8 cellular contexts compared by ENCODE assay signal in genomic region chr1:31593770-31594632, GRCh38. TPM values are rescaled to one million over a fixed set of nuclear protein-coding genes. Genes with fewer than 3 reads are reported as not detected.
A peak's percentile ranks its signal among the peaks of the same experiment; 100 is the strongest.
DNase-seq lines count a peak whose midpoint lies in the region; ATAC-seq and TF ChIP-seq lines count a peak whose summit lies in the region.

No MANE protein-coding gene starts in this region.

- DNase-seq in CD4-positive, alpha-beta memory T cell, result peak; percentile 26 to 58 (median 42)
- peak; percentile 55 for DNase-seq in H4 (ENCODE audit: low spot score)
- peak; percentile 67 for DNase-seq in NCI-H226
- DNase-seq in activated CD4-positive, alpha-beta T cell treated with anti-CD3 and anti-CD28 coated beads for 1 hour, result peak; percentile 44
- DNase-seq in effector CD4-positive, alpha-beta T cell, result peak; percentile 60
- peak in 1 of 2 experiments; percentile 79 for DNase-seq in mesothelial cell of epicardium (ENCODE audit: low spot score in 2 of 2, unreplicated experiment in 2 of 2)
- DNase-seq in stimulated activated naive B cell treated with anti-CD40 and anti-IgM and Interleukin-4, amounts not matched to agents 10 μg/mL and 1 μg/mL and 100 μg/mL, for 72 hours, result peak; percentile 66

- POLR2A ChIA-PET in CD4-positive, alpha-beta memory T cell (lab: Charles Lee; ENCODE audit: partially characterized antibody), result no interaction called here

- H3K4me3 ChIP-seq in CD4-positive, alpha-beta memory T cell (ENCODE audit: low read length in 2 of 2), result no peak overlapping the region

- H3K4me1 ChIP-seq in CD4-positive, alpha-beta memory T cell (ENCODE audit: insufficient read depth, low read length), result no peaks in the 10 kb centered on the region

- H3K36me3 ChIP-seq in CD4-positive, alpha-beta memory T cell (ENCODE audit: insufficient read depth, low read length), result no peaks in the 10 kb centered on the region

- no peak overlapping the region for H3K27ac Mint-ChIP-seq in CD4-positive, alpha-beta memory T cell
- H3K27ac Mint-ChIP-seq in mesothelial cell of epicardium, result no peak overlapping the region
- H3K27ac Mint-ChIP-seq in stimulated activated naive B cell treated with anti-CD40 and anti-IgM and Interleukin-4, amounts not matched to agents 10 μg/mL and 1 μg/mL and 100 μg/mL, for 72 hours, result no peak overlapping the region

- no peak overlapping the region for H3K4me3 Mint-ChIP-seq in CD4-positive, alpha-beta memory T cell
- H3K4me3 Mint-ChIP-seq in mesothelial cell of epicardium, result no peak overlapping the region
- no peak overlapping the region for H3K4me3 Mint-ChIP-seq in stimulated activated naive B cell treated with anti-CD40 and anti-IgM and Interleukin-4, amounts not matched to agents 10 μg/mL and 1 μg/mL and 100 μg/mL, for 72 hours

- no peak overlapping the region for H3K27ac ChIP-seq in CD4-positive, alpha-beta memory T cell (ENCODE audit: low read depth, low read length)

- TF ChIP-seq CTCF in mesothelial cell of epicardium (IDR thresholded peaks at IDR 0.05; ENCODE audit: unreplicated experiment), result peak; percentile 72

- H3K36me3 Mint-ChIP-seq in CD4-positive, alpha-beta memory T cell, result no peaks in the 10 kb centered on the region
- no peaks in the 10 kb centered on the region for H3K36me3 Mint-ChIP-seq in mesothelial cell of epicardium
- no peaks in the 10 kb centered on the region for H3K36me3 Mint-ChIP-seq in stimulated activated naive B cell treated with anti-CD40 and anti-IgM and Interleukin-4, amounts not matched to agents 10 μg/mL and 1 μg/mL and 100 μg/mL, for 72 hours

- peak; percentile 97 to 98 for ATAC-seq in stimulated activated naive B cell treated with anti-CD40 and anti-IgM and Interleukin-4, amounts not matched to agents 10 μg/mL and 1 μg/mL and 100 μg/mL, for 72 hours (replicated peaks)
- ATAC-seq in GM21786 (IDR thresholded peaks at IDR 0.05; ENCODE audit: unreplicated experiment), result no peak

- CTCF ChIA-PET in CD4-positive, alpha-beta memory T cell (lab: Charles Lee; ENCODE audit: partially characterized antibody), result no interaction called here

- no peaks in the 10 kb centered on the region for H3K9me3 ChIP-seq in CD4-positive, alpha-beta memory T cell (ENCODE audit: control insufficient read depth in 1 of 2, low read length in 2 of 2)

- intact Hi-C loops in CD4-positive, alpha-beta memory T cell (cut with micrococcal nuclease), result no loop called here

- H3K4me1 Mint-ChIP-seq in CD4-positive, alpha-beta memory T cell, result no peaks in the 10 kb centered on the region
- peaks cover 34% of the 10 kb centered on the region for H3K4me1 Mint-ChIP-seq in mesothelial cell of epicardium
- peaks cover 9 to 17% of the 10 kb centered on the region in 2 donors for H3K4me1 Mint-ChIP-seq in stimulated activated naive B cell treated with anti-CD40 and anti-IgM and Interleukin-4, amounts not matched to agents 10 μg/mL and 1 μg/mL and 100 μg/mL, for 72 hours

- no peaks in the 10 kb centered on the region for H3K27me3 ChIP-seq in CD4-positive, alpha-beta memory T cell (ENCODE audit: insufficient read depth, low read length)

- H3K9me3 Mint-ChIP-seq in CD4-positive, alpha-beta memory T cell, result no peaks in the 10 kb centered on the region
- H3K9me3 Mint-ChIP-seq in mesothelial cell of epicardium, result no peaks in the 10 kb centered on the region
- H3K9me3 Mint-ChIP-seq in stimulated activated naive B cell treated with anti-CD40 and anti-IgM and Interleukin-4, amounts not matched to agents 10 μg/mL and 1 μg/mL and 100 μg/mL, for 72 hours, result no peaks in the 10 kb centered on the region

- peaks cover 13 to 20% of the 10 kb centered on the region in 2 donors for H3K27me3 Mint-ChIP-seq in CD4-positive, alpha-beta memory T cell
- H3K27me3 Mint-ChIP-seq in mesothelial cell of epicardium (ENCODE audit: low read depth), result no peaks in the 10 kb centered on the region
- H3K27me3 Mint-ChIP-seq in stimulated activated naive B cell treated with anti-CD40 and anti-IgM and Interleukin-4, amounts not matched to agents 10 μg/mL and 1 μg/mL and 100 μg/mL, for 72 hours, result peaks cover 5 to 19% of the 10 kb centered on the region in 2 donors

RNA-seq across cellular contexts. Expression of gene TINAGL1, which starts 17.7 kb away (rescaled TPM):
- total RNA-seq in CD4-positive, alpha-beta memory T cell, result not detected
- polyA plus RNA-seq in CD4-positive, alpha-beta memory T cell, result not detected
- total RNA-seq in H4 (2014; rRNA removed; shearing (Covaris generic)), result 0.23 and 0.90 TPM in 2 replicates
- total RNA-seq in mesothelial cell of epicardium, result 201 to 212 TPM (median 211 TPM) in 3 replicates

RNA-seq across cellular contexts. Expression of gene HCRTR1, which starts 23.5 kb away (rescaled TPM):
- not detected for total RNA-seq in CD4-positive, alpha-beta memory T cell
- not detected for polyA plus RNA-seq in CD4-positive, alpha-beta memory T cell
- not detected in 2 replicates for total RNA-seq in H4 (2014; rRNA removed; shearing (Covaris generic))
- total RNA-seq in mesothelial cell of epicardium, result 0.71 to 1.1 TPM (median 0.98 TPM) in 3 replicates

RNA-seq across cellular contexts. Expression of gene PEF1, which starts 50.7 kb away (rescaled TPM):
- total RNA-seq in CD4-positive, alpha-beta memory T cell, result 10 to 100 TPM; 39.1 to 41.7 TPM
- 100 to 1,000 TPM in 1 of 2 donors, 10 to 100 TPM in 1; 84.7 to 124 TPM for polyA plus RNA-seq in CD4-positive, alpha-beta memory T cell
- 94.3 and 94.6 TPM in 2 replicates for total RNA-seq in H4 (2014; rRNA removed; shearing (Covaris generic))
- 42.6 to 43.8 TPM (median 43.8 TPM) in 3 replicates for total RNA-seq in mesothelial cell of epicardium

Comparison
In these comparisons a context has a peak if more than half of its experiments do, and no peak if none do; other contexts are left out.
1. RNA of gene TINAGL1, which starts 17.7 kb away (total RNA-seq): 201 to 212 TPM in mesothelial cell of epicardium; 0.23 to 0.90 TPM in H4 and not detected in CD4-positive, alpha-beta memory T cell; every median in the first group is over 100 times any median in the second.